25 cellular contexts compared by ENCODE assay signal in genomic region chr17:67577429-67577828, GRCh38.
DNase-seq lines count a peak whose midpoint lies in the region; ATAC-seq, FAIRE-seq and TF ChIP-seq lines count a peak whose summit lies in the region.
"Had no signal": no experiment of that assay in that cellular context is flagged by ENCODE, and none has a peak within 500 bp of the region (broad histone marks: within the 10 kb centered on the region; RNA-seq: fewer than 3 reads in every experiment).

No MANE protein-coding gene starts in this region.

- no peak overlapping the region for H3K4me3 ChIP-seq in HUES6 (ENCODE audit: low read depth, low read length)
- no peak overlapping the region for H3K4me3 ChIP-seq in neural progenitor cell
- H3K4me3 ChIP-seq: adrenal gland; BLaER1 treated with 17β-estradiol and CSF1 and Interleukin-3, amounts not matched to agents 10 nM and 100 nM; gastrocnemius medialis; hepatocyte; prostate gland; right lobe of liver; spleen; transverse colon had no signal

- peak; percentile 82 for FAIRE-seq in G401.6 (lab: Jason Lieb, UNC)

- no peaks in the 10 kb centered on the region for H3F3A ChIP-seq in neural progenitor cell (ENCODE audit: low read depth)

- peak overlapping the region; percentile 30 to 90 for H3K27ac Mint-ChIP-seq in effector memory CD8-positive, alpha-beta T cell
- H3K27ac Mint-ChIP-seq in neural progenitor cell, result peak overlapping the region; percentile 97

- H3K27me3 ChIP-seq in HUES6 (ENCODE audit: control insufficient read depth, insufficient read depth, low read length) (no peaks in the 10 kb centered on the region), neural progenitor cell (no peaks in the 10 kb centered on the region)
- H3K27me3 ChIP-seq: adrenal gland; BLaER1 treated with 17β-estradiol and CSF1 and Interleukin-3, amounts not matched to agents 10 nM and 100 nM; gastrocnemius medialis; hepatocyte; right lobe of liver; spleen; transverse colon had no signal

- no peaks in the 10 kb centered on the region for H4K20me1 ChIP-seq in neural progenitor cell (ENCODE audit: low read depth)
- H4K20me1 ChIP-seq: BLaER1 treated with 17β-estradiol and CSF1 and Interleukin-3, amounts not matched to agents 10 nM and 100 nM had no signal

- H3K27me3 Mint-ChIP-seq in effector memory CD8-positive, alpha-beta T cell, result no peaks in the 10 kb centered on the region
- peaks cover 4% of the 10 kb centered on the region for H3K27me3 Mint-ChIP-seq in neural progenitor cell (ENCODE audit: insufficient read depth, low read depth)
- H3K27me3 Mint-ChIP-seq: central memory CD8-positive, alpha-beta T cell had no signal

- no peak for ATAC-seq in effector memory CD8-positive, alpha-beta T cell (replicated peaks)
- no peak for ATAC-seq in GM19452 (IDR thresholded peaks at IDR 0.05; ENCODE audit: unreplicated experiment)
- ATAC-seq: gastrocnemius medialis, left colon, right lobe of liver had no signal

- peaks cover 49% of the 10 kb centered on the region for H3K36me3 Mint-ChIP-seq in effector memory CD8-positive, alpha-beta T cell (ENCODE audit: insufficient read depth)
- peaks cover 11% of the 10 kb centered on the region for H3K36me3 Mint-ChIP-seq in neural progenitor cell

- no peak overlapping the region for H2AFZ ChIP-seq in neural progenitor cell (replicated peaks)
- H2AFZ ChIP-seq: hepatocyte had no signal

- H3K4me2 ChIP-seq in neural progenitor cell, result no peak overlapping the region
- H3K4me2 ChIP-seq: BLaER1 treated with 17β-estradiol and CSF1 and Interleukin-3, amounts not matched to agents 10 nM and 100 nM; hepatocyte had no signal

- H3K27ac ChIP-seq in HUES6 (ENCODE audit: low read depth, low read length) (0 out of 2 replicates have a peak overlapping the region, but pooled peaks have one; percentile 13), neural progenitor cell (no peak overlapping the region)
- H3K27ac ChIP-seq: adrenal gland; BLaER1 treated with 17β-estradiol and CSF1 and Interleukin-3, amounts not matched to agents 10 nM and 100 nM; gastrocnemius medialis; hepatocyte; prostate gland; right lobe of liver; spleen; transverse colon had no signal

- TF ChIP-seq CTCF in neural progenitor cell (IDR thresholded peaks at IDR 0.05), result no peak

- H3K9me3 ChIP-seq in HUES6 (ENCODE audit: control insufficient read depth, insufficient read depth, low read depth, low read length) (no peaks in the 10 kb centered on the region), neural progenitor cell (ENCODE audit: low read depth) (no peaks in the 10 kb centered on the region)
- H3K9me3 ChIP-seq: adrenal gland; BLaER1 treated with 17β-estradiol and CSF1 and Interleukin-3, amounts not matched to agents 10 nM and 100 nM; gastrocnemius medialis; prostate gland; right lobe of liver; spleen; transverse colon had no signal

- H3K4me1 ChIP-seq in HUES6 (ENCODE audit: control insufficient read depth, insufficient read depth, low read length) (peaks cover 8% of the 10 kb centered on the region), neural progenitor cell (peaks cover 11% of the 10 kb centered on the region)
- H3K4me1 ChIP-seq: gastrocnemius medialis, prostate gland, right lobe of liver had no signal

- H3K36me3 ChIP-seq in HUES6 (ENCODE audit: control insufficient read depth, insufficient read depth, low read length) (no peaks in the 10 kb centered on the region), neural progenitor cell (no peaks in the 10 kb centered on the region)
- H3K36me3 ChIP-seq: adrenal gland, gastrocnemius medialis, prostate gland, right lobe of liver had no signal

- H3K4me3 Mint-ChIP-seq in effector memory CD8-positive, alpha-beta T cell, result no peak overlapping the region
- peak overlapping the region; percentile 58 for H3K4me3 Mint-ChIP-seq in neural progenitor cell
- H3K4me3 Mint-ChIP-seq: central memory CD8-positive, alpha-beta T cell had no signal

- H3K9ac ChIP-seq in HUES6 (ENCODE audit: low read length) (no peak overlapping the region), neural progenitor cell (no peak overlapping the region)
- H3K9ac ChIP-seq: BLaER1 treated with 17β-estradiol and CSF1 and Interleukin-3, amounts not matched to agents 10 nM and 100 nM had no signal

- peaks cover 10 to 39% of the 10 kb centered on the region in 2 donors for H3K4me1 Mint-ChIP-seq in effector memory CD8-positive, alpha-beta T cell (ENCODE audit: low read depth in 2 of 2)
- peaks cover 12% of the 10 kb centered on the region for H3K4me1 Mint-ChIP-seq in neural progenitor cell

- no peaks in the 10 kb centered on the region for H3K9me3 Mint-ChIP-seq in effector memory CD8-positive, alpha-beta T cell
- no peaks in the 10 kb centered on the region for H3K9me3 Mint-ChIP-seq in neural progenitor cell
- H3K9me3 Mint-ChIP-seq: central memory CD8-positive, alpha-beta T cell had no signal

- no peaks in the 10 kb centered on the region for H3K79me2 ChIP-seq in neural progenitor cell (ENCODE audit: low read depth)
- H3K79me2 ChIP-seq: hepatocyte had no signal

- DNase-seq in effector memory CD8-positive, alpha-beta T cell, result no peak
- DNase-seq in neural progenitor cell (ENCODE audit: low spot score) (no peak), NCI-H526 treated with DMSO at 0.1 percent for 48 hours (lab: John Stamatoyannopoulos, UW) (no peak), DMS53 (lab: John Stamatoyannopoulos, UW) (no peak)
- DNase-seq: activated CD4-positive, alpha-beta T cell treated with anti-CD3 and anti-CD28 coated beads for 48 hours; activated T-cell treated with anti-CD3 and anti-CD28 coated beads, Interleukin-2, amount 50 U/mL, for 48 hours; gastrocnemius medialis; left colon; NCI-H1092 treated with DMSO at 0.1 percent for 48 hours; NCI-H1694 treated with DMSO at 0.1 percent for 48 hours; NCI-H446; NCI-H774; right lobe of liver; SIG-M5; spleen; stimulated activated CD4-positive, alpha-beta T cell treated with anti-CD3 and anti-CD28 coated beads, Interleukin-2, amount 100 ng/mL, for 24 hours; transverse colon had no signal
